ENCODE assay signal across 1 cellular context in the genomic region with DNA sequence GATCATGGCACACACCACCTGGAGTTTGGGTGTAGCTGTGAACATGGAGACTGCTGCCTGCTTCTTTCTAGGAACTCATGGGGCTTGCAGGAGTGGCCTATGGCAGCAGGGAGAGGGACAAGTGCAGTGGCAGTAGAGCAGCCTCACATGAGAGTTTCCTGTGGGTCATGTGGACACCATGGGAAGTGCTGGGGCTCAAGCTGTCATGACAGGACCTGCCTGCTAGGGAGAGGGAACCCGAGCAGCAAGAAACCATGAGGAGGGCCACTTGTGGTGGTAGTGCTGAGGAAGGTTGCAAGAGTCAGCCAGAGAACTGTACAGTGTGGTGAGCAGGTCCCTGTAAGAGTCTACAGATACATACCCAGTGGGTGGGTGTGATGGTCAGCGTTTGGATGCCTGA.
TF ChIP-seq lines count a peak whose summit lies in the region.

No MANE protein-coding gene starts in this region.

TF ChIP-seq in H1, 55 proteins besides CTCF, POLR2A, EP300 and RAD21 (continued from another document):
- TF ChIP-seq, protein P1, sequence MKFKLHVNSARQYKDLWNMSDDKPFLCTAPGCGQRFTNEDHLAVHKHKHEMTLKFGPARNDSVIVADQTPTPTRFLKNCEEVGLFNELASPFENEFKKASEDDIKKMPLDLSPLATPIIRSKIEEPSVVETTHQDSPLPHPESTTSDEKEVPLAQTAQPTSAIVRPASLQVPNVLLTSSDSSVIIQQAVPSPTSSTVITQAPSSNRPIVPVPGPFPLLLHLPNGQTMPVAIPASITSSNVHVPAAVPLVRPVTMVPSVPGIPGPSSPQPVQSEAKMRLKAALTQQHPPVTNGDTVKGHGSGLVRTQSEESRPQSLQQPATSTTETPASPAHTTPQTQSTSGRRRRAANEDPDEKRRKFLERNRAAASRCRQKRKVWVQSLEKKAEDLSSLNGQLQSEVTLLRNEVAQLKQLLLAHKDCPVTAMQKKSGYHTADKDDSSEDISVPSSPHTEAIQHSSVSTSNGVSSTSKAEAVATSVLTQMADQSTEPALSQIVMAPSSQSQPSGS (IDR thresholded peaks at IDR 0.05; ENCODE audit: low read length): no peak
TF ChIP-seq in H1: peak in this region for 0.
